8 cellular contexts compared by ENCODE assay signal in genomic region chr2:226797289-226797988, GRCh38. TPM values are rescaled to one million over a fixed set of nuclear protein-coding genes. Genes with fewer than 3 reads are reported as not detected.
DNase-seq lines count a peak whose midpoint lies in the region; ATAC-seq and TF ChIP-seq lines count a peak whose summit lies in the region.

No MANE protein-coding gene starts in this region.

- no peak for TF ChIP-seq CTCF in mammary epithelial cell (conservative IDR thresholded peaks at IDR 0.05 in 1 of 2, IDR thresholded peaks at IDR 0.05 in 1 of 2; ENCODE audit: extremely low read depth in 1 of 2, insufficient read depth in 1 of 2, low read depth in 1 of 2, low read length in 2 of 2)
- no peak for TF ChIP-seq CTCF in lung (IDR thresholded peaks at IDR 0.05; ENCODE audit: control extremely low read depth, extremely low read depth)
- no peak for TF ChIP-seq CTCF in upper lobe of right lung (IDR thresholded peaks at IDR 0.05)

- peak overlapping the region; percentile 93 for H3K4me2 ChIP-seq in mammary epithelial cell (ENCODE audit: insufficient read depth, low read depth, low read length)

- dilution Hi-C loops in mammary epithelial cell (cut with HindIII; ENCODE audit: low sequenced_read_pairs), result no loop called here

- H3K9me3 ChIP-seq in mammary epithelial cell (replicated peaks; ENCODE audit: insufficient read depth, low read length) (peaks cover 3% of the 10 kb centered on the region), lung (ENCODE audit: control insufficient read depth in 2 of 2, insufficient read depth in 1 of 2, low read length in 1 of 2) (peaks cover 0 to 4% of the 10 kb centered on the region in 2 donors), upper lobe of right lung (no peaks in the 10 kb centered on the region)

- H3K4me1 Mint-ChIP-seq in activated T-cell treated with anti-CD3 and anti-CD28 coated beads, Interleukin-2, amount 50 U/mL, for 4 hours (ENCODE audit: low read depth), result peaks cover 39% of the 10 kb centered on the region

- intact Hi-C loops in mammary epithelial cell (cut with micrococcal nuclease), result loop anchor here (1.0 to 10.0 kb wide), 13 partner anchors 147 to 1127 kb away; no protein-coding TSS in a partner anchor
- intact Hi-C loops in upper lobe of right lung (cut with DNase I), result loop anchor here (10.0 kb wide), 1 partner anchor 153 kb away; no protein-coding TSS in a partner anchor

- no peak overlapping the region for H2AFZ ChIP-seq in mammary epithelial cell (ENCODE audit: low read depth, low read length)

- no peaks in the 10 kb centered on the region for H3K36me3 Mint-ChIP-seq in activated T-cell treated with anti-CD3 and anti-CD28 coated beads, Interleukin-2, amount 50 U/mL, for 4 hours (ENCODE audit: insufficient read depth)

- peaks cover 72% of the 10 kb centered on the region for H3K79me2 ChIP-seq in mammary epithelial cell (ENCODE audit: insufficient read depth, low read length)

- WGBS in mammary epithelial cell (ENCODE audit: low coverage, missing lambda C conversion rate), result 98% methylated on average over 22 of the region's 50 CpGs
- 84 to 91% methylated on average over 50 of the region's 50 CpGs for WGBS in lung, 2 donors

- H4K20me1 ChIP-seq in mammary epithelial cell (ENCODE audit: insufficient read depth, low read length), result peaks cover 3% of the 10 kb centered on the region

- H3K36me3 ChIP-seq in mammary epithelial cell (ENCODE audit: insufficient read depth, low read length) (peaks cover 14% of the 10 kb centered on the region), lung (ENCODE audit: control insufficient read depth in 2 of 2, insufficient read depth in 2 of 2, low read length in 2 of 2) (no peaks in the 10 kb centered on the region), upper lobe of right lung (no peaks in the 10 kb centered on the region)

- no peak for DNase-seq in activated T-cell treated with anti-CD3 and anti-CD28 coated beads, Interleukin-2, amount 50 U/mL, for 4 hours
- no peak for DNase-seq in activated T-cell treated with anti-CD3 and anti-CD28 coated beads, Interleukin-2, amount 50 U/mL, for 48 hours
- DNase-seq in mammary epithelial cell (no peak), lung (ENCODE audit: low spot score) (no peak), upper lobe of right lung (peak; percentile 67), SK-N-DZ (ENCODE audit: low spot score) (no peak), iPS-NIHi7 (ENCODE audit: extremely low spot score) (no peak), NCI-H2081 treated with DMSO at 0.1 percent for 48 hours (lab: John Stamatoyannopoulos, UW) (no peak)

- peaks cover under 1% of the 10 kb centered on the region for H3K27me3 Mint-ChIP-seq in activated T-cell treated with anti-CD3 and anti-CD28 coated beads, Interleukin-2, amount 50 U/mL, for 4 hours (ENCODE audit: low read depth)

- in situ Hi-C loops in mammary epithelial cell (cut with MboI; ENCODE audit: low sequenced_read_pairs in 2 of 2), result loop anchor here (5.0 to 25.0 kb wide), 4 partner anchors 363 to 910 kb away; no protein-coding TSS in a partner anchor

- H3K27me3 ChIP-seq in mammary epithelial cell (ENCODE audit: insufficient read depth, low read length) (no peaks in the 10 kb centered on the region), lung (ENCODE audit: control insufficient read depth, insufficient read depth) (no peaks in the 10 kb centered on the region), upper lobe of right lung (no peaks in the 10 kb centered on the region)

- H3K27ac ChIP-seq in mammary epithelial cell (ENCODE audit: insufficient read depth, low read depth, low read length), result no peak overlapping the region
- peak overlapping the region in 1 of 2 donors; percentile 74 for H3K27ac ChIP-seq in lung (ENCODE audit: low read depth in 1 of 2, low read length in 1 of 2)
- H3K27ac ChIP-seq in upper lobe of right lung, result peak overlapping the region; percentile 44

- peak overlapping the region; percentile 82 to 92 (median 85) for H3K4me3 ChIP-seq in mammary epithelial cell (replicated peaks in 1 of 3; ENCODE audit: insufficient read depth in 1 of 3, low read depth in 2 of 3, low read length in 3 of 3)
- H3K4me3 ChIP-seq in lung, result peak overlapping the region; percentile 64
- H3K4me3 ChIP-seq in upper lobe of right lung, result peak overlapping the region; percentile 70

- BruUV-seq in mammary epithelial cell (replicated peaks; lab: Mats Ljungman, UMichigan), result no TSS peak

- CTCF ChIA-PET in mammary epithelial cell (lab: Charles Lee; ENCODE audit: low non-redundant PET), result no interaction called here

- H3K9me3 Mint-ChIP-seq in activated T-cell treated with anti-CD3 and anti-CD28 coated beads, Interleukin-2, amount 50 U/mL, for 4 hours, result no peaks in the 10 kb centered on the region

- H3K4me3 Mint-ChIP-seq in activated T-cell treated with anti-CD3 and anti-CD28 coated beads, Interleukin-2, amount 50 U/mL, for 4 hours, result peak overlapping the region; percentile 53

- H3K4me1 ChIP-seq in mammary epithelial cell (ENCODE audit: insufficient read depth, low read length) (peaks cover 43% of the 10 kb centered on the region), lung (ENCODE audit: control insufficient read depth in 2 of 2, insufficient read depth in 2 of 2, low read length in 2 of 2) (peaks cover 3 to 13% of the 10 kb centered on the region in 2 donors), upper lobe of right lung (peaks cover 31% of the 10 kb centered on the region)

- no peak for ATAC-seq in activated T-cell treated with anti-CD3 and anti-CD28 coated beads, Interleukin-2, amount 50 U/mL, for 4 hours
- ATAC-seq in lung (ENCODE audit: insufficient read depth, low FRiP score) (no peak), upper lobe of right lung (no peak)

- no peak overlapping the region for H3K9ac ChIP-seq in mammary epithelial cell (ENCODE audit: insufficient read depth, low read length)

RNA-seq across cellular contexts. Expression of gene IRS1, which starts 2.2 kb away (rescaled TPM):
- total RNA-seq in activated T-cell treated with anti-CD3 and anti-CD28 coated beads, Interleukin-2, amount 50 U/mL, for 4 hours, result 1 to 10 TPM; 3.9 to 4.6 (median 4.6) TPM
- total RNA-seq in mammary epithelial cell, result 10 to 100 TPM; 25.8 to 36.2 TPM
- polyA plus RNA-seq in mammary epithelial cell, result 27.6 TPM
- 45.6 TPM for polyA minus RNA-seq in mammary epithelial cell
- total RNA-seq in lung, result 10 to 100 TPM; 10.9 to 36.7 TPM
- polyA plus RNA-seq in lung, result 1 to 10 TPM; 3.1 to 4.9 TPM
- total RNA-seq in upper lobe of right lung, result 10.6 TPM
- 2.2 and 2.5 TPM in 2 replicates for polyA plus RNA-seq in SK-N-DZ (2014; cell fraction: cytosol; rRNA removed)
- polyA plus RNA-seq in SK-N-DZ (2014; cell fraction: nucleus; rRNA removed), result 0.96 and 1.3 TPM in 2 replicates

RNA-seq across cellular contexts. Expression of gene RHBDD1, which starts 38.4 kb away (rescaled TPM):
- total RNA-seq in activated T-cell treated with anti-CD3 and anti-CD28 coated beads, Interleukin-2, amount 50 U/mL, for 4 hours, result 10 to 100 TPM; 37.9 to 40.0 (median 38.7) TPM
- total RNA-seq in mammary epithelial cell (10 to 100 TPM; 43.3 to 52.1 TPM), lung (10 to 100 TPM; 40.3 to 66.4 TPM), upper lobe of right lung (38.4 TPM)
- polyA plus RNA-seq in mammary epithelial cell (12.1 TPM), lung (1 to 10 TPM; 4.8 to 9.1 TPM)
- polyA minus RNA-seq in mammary epithelial cell, result 63.2 TPM
- polyA plus RNA-seq in SK-N-DZ (2014; cell fraction: cytosol; rRNA removed), result 3.7 and 6.0 TPM in 2 replicates
- polyA plus RNA-seq in SK-N-DZ (2014; cell fraction: nucleus; rRNA removed), result 2.3 and 8.2 TPM in 2 replicates
